ENCODE assay signal across 8 cellular contexts in genomic region chrX:136147966-136148365, GRCh38. TPM values are rescaled to one million over a fixed set of nuclear protein-coding genes. Genes with fewer than 3 reads are reported as not detected.
DNase-seq lines count a peak whose midpoint lies in the region; ATAC-seq and TF ChIP-seq lines count a peak whose summit lies in the region.

No MANE protein-coding gene starts in this region.

- peaks cover 4% of the 10 kb centered on the region for H3K9me3 Mint-ChIP-seq in activated CD4-positive, alpha-beta T cell treated with anti-CD3 and anti-CD28 coated beads for 36 hours (ENCODE audit: low read depth)

- H3K36me3 Mint-ChIP-seq in activated CD4-positive, alpha-beta T cell treated with anti-CD3 and anti-CD28 coated beads for 36 hours (ENCODE audit: low read depth) = no peaks in the 10 kb centered on the region

- ATAC-seq in activated CD4-positive, alpha-beta T cell treated with anti-CD3 and anti-CD28 coated beads for 36 hours = no peak
- ATAC-seq in GM19023 (IDR thresholded peaks at IDR 0.05; ENCODE audit: unreplicated experiment) (no peak), HG02678 (IDR thresholded peaks at IDR 0.05; ENCODE audit: unreplicated experiment) (no peak)

- H3K4me3 Mint-ChIP-seq in activated CD4-positive, alpha-beta T cell treated with anti-CD3 and anti-CD28 coated beads for 36 hours = peak overlapping the region; percentile 52

- POLR2A ChIA-PET in activated CD4-positive, alpha-beta T cell treated with anti-CD3 and anti-CD28 coated beads for 36 hours (lab: Charles Lee) = no interaction called here

- no peak overlapping the region for H3K27ac Mint-ChIP-seq in activated CD4-positive, alpha-beta T cell treated with anti-CD3 and anti-CD28 coated beads for 36 hours

- 2 to 10% methylated on average over 4 to 14 of the region's 17 CpGs for WGBS in testis, 2 donors

- peak overlapping the region in 1 of 2 donors; percentile 78 for H3K27ac ChIP-seq in testis

- TF ChIP-seq POLR2A in testis (IDR thresholded peaks at IDR 0.05) = no peak

- H3K9ac ChIP-seq in adipocyte (ENCODE audit: low read length) = peak overlapping the region; percentile 83

- peak; percentile 22 for DNase-seq in activated CD4-positive, alpha-beta T cell treated with anti-CD3 and anti-CD28 coated beads for 36 hours
- no peak for DNase-seq in activated CD4-positive, alpha-beta T cell treated with anti-CD3 and anti-CD28 coated beads, Interleukin-2, amount 50 U/mL, for 4 hours
- DNase-seq in adipocyte (ENCODE audit: low read depth) = peak; percentile 21
- DNase-seq in iPS-NIHi7 (ENCODE audit: extremely low spot score) = peak; percentile 30
- DNase-seq in testis = no peak
- DNase-seq in RPMI8226 = no peak

- H3K4me1 Mint-ChIP-seq in activated CD4-positive, alpha-beta T cell treated with anti-CD3 and anti-CD28 coated beads for 36 hours = peaks cover 31% of the 10 kb centered on the region

- no peaks in the 10 kb centered on the region for H3K27me3 Mint-ChIP-seq in activated CD4-positive, alpha-beta T cell treated with anti-CD3 and anti-CD28 coated beads for 36 hours

- H3K4me1 ChIP-seq in adipocyte (ENCODE audit: control insufficient read depth, insufficient read depth, low read length) (no peaks in the 10 kb centered on the region), testis (no peaks in the 10 kb centered on the region)

- no peaks in the 10 kb centered on the region for H3K36me3 ChIP-seq in adipocyte (ENCODE audit: control insufficient read depth, insufficient read depth, low read length, severe bottlenecking)
- no peaks in the 10 kb centered on the region for H3K36me3 ChIP-seq in testis (ENCODE audit: low read depth, missing control alignments)

- TF ChIP-seq CTCF in testis (IDR thresholded peaks at IDR 0.05) = no peak

- CTCF ChIA-PET in activated CD4-positive, alpha-beta T cell treated with anti-CD3 and anti-CD28 coated beads for 36 hours (lab: Charles Lee) = no interaction called here

- H3K9me3 ChIP-seq in adipocyte (ENCODE audit: control insufficient read depth, low read length) = no peaks in the 10 kb centered on the region
- H3K9me3 ChIP-seq in testis = no peaks in the 10 kb centered on the region

- H3K27me3 ChIP-seq in adipocyte (replicated peaks; ENCODE audit: control insufficient read depth, insufficient read depth, low read length) (peaks cover 7% of the 10 kb centered on the region), testis (no peaks in the 10 kb centered on the region)

- H3K4me3 ChIP-seq in adipocyte (ENCODE audit: low read length) (peak overlapping the region; percentile 82), testis (peak overlapping the region; percentile 55 to 61)

- intact Hi-C loops in activated CD4-positive, alpha-beta T cell treated with anti-CD3 and anti-CD28 coated beads for 36 hours (cut with DNase I, micrococcal nuclease) = loop anchor here (1.0 to 10.0 kb wide), 5 partner anchors 17 to 623 kb away; partner anchors contain the start of genes HTATSF1 (in 1 of the 2), INTS6L (in 1 of the 2), MAP7D3 (in 1 of the 2) and SLC9A6 (in 1 of the 2)
- intact Hi-C loops in testis (cut with DNase I; ENCODE audit: low total_unique reads) = no loop called here

RNA-seq across cellular contexts. Expression of gene FHL1, which starts 0.6 kb away (rescaled TPM):
- total RNA-seq in activated CD4-positive, alpha-beta T cell treated with anti-CD3 and anti-CD28 coated beads for 36 hours = 10 to 100 TPM; 19.3 to 19.8 TPM
- total RNA-seq in testis = 10 to 100 TPM; 92.5 to 98.6 TPM
- 211 TPM for polyA plus RNA-seq in testis (ENCODE audit: insufficient read depth, low read depth, low replicate concordance)

Comparison
In these comparisons a context has a peak if more than half of its experiments do, and no peak if none do; other contexts are left out.
1. DNase-seq: peak in activated CD4-positive, alpha-beta T cell treated with anti-CD3 and anti-CD28 coated beads for 36 hours (single experiment), adipocyte (single experiment) and iPS-NIHi7 (single experiment); none in activated CD4-positive, alpha-beta T cell treated with anti-CD3 and anti-CD28 coated beads, Interleukin-2, amount 50 U/mL, for 4 hours (0 of 2), testis (single experiment) and RPMI8226 (single experiment).
2. RNA of gene FHL1, which starts 0.6 kb away (total RNA-seq): 92.5 to 98.6 TPM in testis; 19.3 to 19.8 TPM in activated CD4-positive, alpha-beta T cell treated with anti-CD3 and anti-CD28 coated beads for 36 hours; every median in the first group is over 4 times any median in the second.